Comparison of ENCODE assay signal across 8 cellular contexts in the genomic region with DNA sequence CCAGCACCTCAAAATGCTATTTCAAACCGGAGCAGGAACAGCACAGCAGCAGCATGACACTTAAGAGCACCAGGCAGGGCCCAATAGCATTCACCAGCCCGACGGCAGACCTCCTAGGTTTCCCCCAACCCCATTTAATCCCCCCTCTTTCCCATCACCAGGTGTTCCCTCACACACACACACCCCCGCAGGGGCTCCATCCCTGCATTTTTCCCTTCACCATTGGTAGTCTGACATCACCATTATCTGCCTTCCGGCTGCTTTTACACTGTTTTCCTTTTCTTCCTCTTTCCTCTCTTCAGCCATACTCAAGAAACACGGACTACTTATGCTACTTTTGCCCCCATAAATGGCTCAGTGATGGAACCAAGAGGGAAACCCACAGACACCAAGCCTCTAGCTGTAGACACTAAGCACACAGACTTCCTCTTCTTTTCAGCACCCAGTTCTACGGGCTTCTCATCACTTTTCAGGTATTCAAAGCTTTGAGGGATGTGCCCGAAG.
A peak's percentile ranks its signal among the peaks of the same experiment; 100 is the strongest.
DNase-seq lines count a peak whose midpoint lies in the region; ATAC-seq and TF ChIP-seq lines count a peak whose summit lies in the region.

No MANE protein-coding gene starts in this region.

- H3K9me3 ChIP-seq in iPS-18c (ENCODE audit: control insufficient read depth, insufficient read depth, low read length) (no peaks in the 10 kb centered on the region), subcutaneous abdominal adipose tissue (ENCODE audit: control insufficient read depth in 5 of 5, low read length in 5 of 5) (no peaks in the 10 kb centered on the region)

- H3K9me3 Mint-ChIP-seq in activated T-helper 17 cell treated with anti-CD3 and anti-CD28 coated beads, Interleukin-2, amount 50 U/mL, for 72 hours = no peaks in the 10 kb centered on the region

- H3K27ac Mint-ChIP-seq in activated T-helper 17 cell treated with anti-CD3 and anti-CD28 coated beads, Interleukin-2, amount 50 U/mL, for 72 hours = no peak overlapping the region

- in situ Hi-C loops in GM13977 (cut with MboI; ENCODE audit: low pct_unique_long_range_greater_than_20kb, low sequenced_read_pairs, unreplicated experiment) = no loop called here

- H3K4me1 ChIP-seq in subcutaneous abdominal adipose tissue (ENCODE audit: control insufficient read depth in 5 of 5, insufficient read depth in 5 of 5, low read length in 5 of 5) = peaks cover 0 to 38% (median 24%) of the 10 kb centered on the region in 5 donors

- no peaks in the 10 kb centered on the region for H3K36me3 Mint-ChIP-seq in activated T-helper 17 cell treated with anti-CD3 and anti-CD28 coated beads, Interleukin-2, amount 50 U/mL, for 72 hours (ENCODE audit: low read depth)

- H3K4me3 ChIP-seq in iPS-18c (ENCODE audit: insufficient read depth, low read depth, low read length) (peak overlapping the region; percentile 79), subcutaneous abdominal adipose tissue (ENCODE audit: low read depth in 1 of 5, low read length in 5 of 5) (peak overlapping the region; percentile 88 to 98 (median 95))

- H3K27ac ChIP-seq in subcutaneous abdominal adipose tissue (ENCODE audit: low read depth, low read length) = peak overlapping the region; percentile 90

- H3K27me3 Mint-ChIP-seq in activated T-helper 17 cell treated with anti-CD3 and anti-CD28 coated beads, Interleukin-2, amount 50 U/mL, for 72 hours = peaks cover 10% of the 10 kb centered on the region

- DNase-seq in SIG-M5 treated with dmso at 0.1 percent for 504 hours (lab: John Stamatoyannopoulos, UW; ENCODE audit: unreplicated experiment) = peak; percentile 59
- no peak for DNase-seq in SIG-M5 (lab: John Stamatoyannopoulos, UW)
- DNase-seq in effector CD4-positive, alpha-beta T cell = no peak
- DNase-seq in GM13977 (ENCODE audit: low spot score) = no peak

- peaks cover 12% of the 10 kb centered on the region for H3K4me1 Mint-ChIP-seq in activated T-helper 17 cell treated with anti-CD3 and anti-CD28 coated beads, Interleukin-2, amount 50 U/mL, for 72 hours

- H3K36me3 ChIP-seq in subcutaneous abdominal adipose tissue (ENCODE audit: control insufficient read depth in 5 of 5, insufficient read depth in 5 of 5, low read length in 5 of 5) = no peaks in the 10 kb centered on the region

- TF ChIP-seq CTCF in GM13977 (IDR thresholded peaks at IDR 0.05; ENCODE audit: extremely low read depth, insufficient read depth, missing control alignments) = no peak

- peak overlapping the region in 4 of 5 donors; percentile 29 to 81 (median 80) for H3K9ac ChIP-seq in subcutaneous abdominal adipose tissue (ENCODE audit: low read length in 5 of 5)

- peak overlapping the region; percentile 83 for H3K4me3 Mint-ChIP-seq in activated T-helper 17 cell treated with anti-CD3 and anti-CD28 coated beads, Interleukin-2, amount 50 U/mL, for 72 hours

- ATAC-seq in activated T-helper 17 cell treated with anti-CD3 and anti-CD28 coated beads, Interleukin-2, amount 50 U/mL, for 72 hours (replicated peaks) = no peak
- no peak for ATAC-seq in GM19395 (IDR thresholded peaks at IDR 0.05; ENCODE audit: unreplicated experiment)

- no peaks in the 10 kb centered on the region for H3K27me3 ChIP-seq in subcutaneous abdominal adipose tissue (ENCODE audit: control insufficient read depth in 5 of 5, insufficient read depth in 4 of 5, low read length in 5 of 5)
